ENCODE assay signal across 1 cellular context in genomic region chr2:29878898-29879297, GRCh38.
TF ChIP-seq lines count a peak whose summit lies in the region.

No MANE protein-coding gene starts in this region.

TF ChIP-seq in HCT116, 20 proteins besides CTCF, POLR2A, EP300 and RAD21:
- peak; percentile 46 for TF ChIP-seq SP1 (IDR thresholded peaks at IDR 0.05; ENCODE audit: low read depth)
- TF ChIP-seq CBX3 (IDR thresholded peaks at IDR 0.05; ENCODE audit: low read depth), result 0 out of 2 replicates have a peak, but pooled peaks have one; percentile 16
- peak; percentile 49; the same call in 1 of the 2 replicates for TF ChIP-seq FOSL1 (IDR thresholded peaks at IDR 0.05; ENCODE audit: low read depth)
- TF ChIP-seq EZH2phosphoT487 (IDR thresholded peaks at IDR 0.05; ENCODE audit: borderline replicate concordance), result no peak
- TF ChIP-seq JUND (IDR thresholded peaks at IDR 0.05), result peak; percentile 42; the same call in 1 of the 2 replicates
- no peak for TF ChIP-seq ELF1 (IDR thresholded peaks at IDR 0.05; ENCODE audit: borderline replicate concordance, low read depth)
- TF ChIP-seq SRF (IDR thresholded peaks at IDR 0.05; ENCODE audit: low read depth), result no peak
- TF ChIP-seq REST (IDR thresholded peaks at IDR 0.05; ENCODE audit: low read depth), result no peak
